37 cellular contexts compared by ENCODE assay signal in genomic region chr7:30088362-30088761, GRCh38. TPM values are rescaled to one million over a fixed set of nuclear protein-coding genes. Genes with fewer than 3 reads are reported as not detected.
DNase-seq lines count a peak whose midpoint lies in the region; ATAC-seq, FAIRE-seq and TF ChIP-seq lines count a peak whose summit lies in the region.
"Had no signal": no experiment of that assay in that cellular context is flagged by ENCODE, and none has a peak within 500 bp of the region (broad histone marks: within the 10 kb centered on the region; RNA-seq: fewer than 3 reads in every experiment).

No MANE protein-coding gene starts in this region.

- no peak overlapping the region for H3K14ac ChIP-seq in H1 (ENCODE audit: insufficient read length)

- no peak overlapping the region for H3K4ac ChIP-seq in H1 (replicated peaks; ENCODE audit: insufficient read length, low read depth, low read length)

- H3K27ac ChIP-seq in HepG2 (ENCODE audit: extremely low read length, insufficient read depth, low read length) (no peak overlapping the region), right lobe of liver (no peak overlapping the region), H1 (ENCODE audit: low read depth, low read length) (no peak overlapping the region)
- H3K27ac ChIP-seq: 22Rv1; A549; BLaER1; BLaER1 treated with 17β-estradiol and CSF1 and Interleukin-3, amounts not matched to agents 10 nM and 100 nM; C4-2B had no signal

- no peak overlapping the region for H2BK120ac ChIP-seq in H1 (replicated peaks; ENCODE audit: low read depth, low read length)

- no peak overlapping the region for H3K18ac ChIP-seq in H1 (ENCODE audit: extremely low read depth, low read length)

- no peak overlapping the region for H3K56ac ChIP-seq in H1 (replicated peaks; ENCODE audit: insufficient read length, low read depth, low read length)

- no peak overlapping the region for H2BK15ac ChIP-seq in H1 (ENCODE audit: low read length)

- H2AFZ ChIP-seq in HepG2 (ENCODE audit: low read length) (no peak overlapping the region), H1 (ENCODE audit: low read length) (no peak overlapping the region)

- H3K79me2 ChIP-seq in HepG2 (ENCODE audit: insufficient read depth, low read length) (no peaks in the 10 kb centered on the region), H1 (ENCODE audit: control insufficient read depth in 1 of 2, insufficient read depth in 2 of 2, low read length in 2 of 2) (no peaks in the 10 kb centered on the region)

- H2AK5ac ChIP-seq in H1 (ENCODE audit: low read depth, low read length), result no peak overlapping the region

- no peak overlapping the region for H4K91ac ChIP-seq in H1 (replicated peaks; ENCODE audit: insufficient read length, low read length)

- H3K4me3 Mint-ChIP-seq in T-helper 17 cell, result no peak overlapping the region
- H3K4me3 Mint-ChIP-seq in chondrocyte (ENCODE audit: unreplicated experiment), result no peak overlapping the region
- no peak overlapping the region for H3K4me3 Mint-ChIP-seq in activated T-helper 1 cell treated with anti-CD3 and anti-CD28 coated beads, Interleukin-12 subunit alpha, Interleukin-12 subunit beta, Interleukin-2, Interleukin-4 antibody, amounts not matched to agents 30 ng/mL and 10 ng/mL and 1 ng/mL, durations not matched to agents 14 hours and 24 hours and 36 hours
- H3K4me3 Mint-ChIP-seq: B cell; CD14-positive monocyte; CD4-positive, alpha-beta memory T cell; CD4-positive, alpha-beta T cell; CD4-positive, CD25-positive, alpha-beta regulatory T cell; CD8-positive, alpha-beta memory T cell; CD8-positive, alpha-beta T cell had no signal

- no peak overlapping the region for H3K23ac ChIP-seq in H1 (ENCODE audit: insufficient read length)

- TF ChIP-seq CTCF in HepG2 (CRISPR knock-in tag; IDR thresholded peaks at IDR 0.05) (no peak), right lobe of liver (IDR thresholded peaks at IDR 0.05) (no peak), chondrocyte (IDR thresholded peaks at IDR 0.05) (no peak), H1 (IDR thresholded peaks at IDR 0.05; ENCODE audit: control extremely low read depth in 1 of 3, insufficient read depth in 1 of 3, low read depth in 1 of 3, low read length in 3 of 3) (no peak)

- no peak overlapping the region for H2BK12ac ChIP-seq in H1 (ENCODE audit: low read depth, low read length)

- H3K4me3 ChIP-seq in HepG2 (replicated peaks in 1 of 3; ENCODE audit: insufficient read depth in 1 of 3, low read depth in 2 of 3, low read length in 3 of 3), result no peak overlapping the region
- H3K4me3 ChIP-seq in right lobe of liver, result no peak overlapping the region
- no peak overlapping the region for H3K4me3 ChIP-seq in H1 (ENCODE audit: extremely low read depth in 1 of 4, insufficient read depth in 2 of 4, low read depth in 3 of 4, low read length in 4 of 4)
- H3K4me3 ChIP-seq: A549; BLaER1; BLaER1 treated with 17β-estradiol and CSF1 and Interleukin-3, amounts not matched to agents 10 nM and 100 nM had no signal

- H3K36me3 ChIP-seq in HepG2 (replicated peaks in 1 of 2; ENCODE audit: control insufficient read depth in 1 of 2, insufficient read depth in 2 of 2, low read length in 2 of 2) (peaks cover 4 to 8% of the 10 kb centered on the region in 2 experiments; a peak in 2 of 5 replicates), right lobe of liver (no peaks in the 10 kb centered on the region), H1 (ENCODE audit: control insufficient read depth in 2 of 4, insufficient read depth in 4 of 4, low read length in 3 of 4) (peaks cover 0 to 3% (median 0%) of the 10 kb centered on the region in 4 experiments; a peak in 2 of 8 replicates)
- H3K36me3 ChIP-seq: BE2C had no signal

- no peak for TF ChIP-seq POLR2A in HepG2 (IDR thresholded peaks at IDR 0.05; ENCODE audit: insufficient read depth in 1 of 2, low read depth in 2 of 2, low read length in 2 of 2)
- no peak for TF ChIP-seq POLR2A in right lobe of liver (IDR thresholded peaks at IDR 0.05)
- TF ChIP-seq POLR2A in H1 (IDR thresholded peaks at IDR 0.05; ENCODE audit: control extremely low read depth in 1 of 2, low read depth in 2 of 2, low read length in 2 of 2), result no peak

- in situ Hi-C loops in HepG2 (cut with HindIII; ENCODE audit: extremely low pct_ligation_motif_present, low pct_unique_long_range_greater_than_20kb), result no loop called here

- H3K79me1 ChIP-seq in H1 (ENCODE audit: low read depth, low read length), result no peaks in the 10 kb centered on the region; the same call in 1 of the 2 replicates

- ATAC-seq in HepG2 (no peak), right lobe of liver (no peak), T-helper 17 cell (no peak), HG02840 (IDR thresholded peaks at IDR 0.05; ENCODE audit: low FRiP score, unreplicated experiment) (no peak)
- ATAC-seq: A549; CD8-positive, alpha-beta T cell had no signal

- H3K9ac ChIP-seq in HepG2 (ENCODE audit: insufficient read depth, low read depth, low read length) (no peak overlapping the region), H1 (replicated peaks in 1 of 4; ENCODE audit: extremely low read depth in 1 of 4, low read depth in 3 of 4, low read length in 3 of 4) (no peak overlapping the region)
- H3K9ac ChIP-seq: BLaER1; BLaER1 treated with 17β-estradiol and CSF1 and Interleukin-3, amounts not matched to agents 10 nM and 100 nM had no signal

- intact Hi-C loops in HepG2 (cut with micrococcal nuclease; ENCODE audit: unreplicated experiment), result no loop called here
- intact Hi-C loops in right lobe of liver (cut with DNase I), result no loop called here
- intact Hi-C loops in activated T-helper 1 cell treated with anti-CD3 and anti-CD28 coated beads, Interleukin-12 subunit alpha, Interleukin-12 subunit beta, Interleukin-2, Interleukin-4 antibody, amounts not matched to agents 30 ng/mL and 10 ng/mL and 1 ng/mL, durations not matched to agents 14 hours and 24 hours and 36 hours (cut with micrococcal nuclease), result no loop called here

- POLR2A ChIA-PET in HepG2 (lab: Yijun Ruan, JAX), result no interaction called here
- POLR2A ChIA-PET in H1 (lab: Charles Lee; ENCODE audit: partially characterized antibody), result no interaction called here

- H2BK5ac ChIP-seq in H1 (ENCODE audit: low read depth, low read length), result no peak overlapping the region

- CTCF ChIA-PET in HepG2 (lab: Yijun Ruan, JAX; ENCODE audit: low intra/inter-chr PET ratio, low total read pairs) (no interaction called here), H1 (lab: Charles Lee; ENCODE audit: partially characterized antibody) (interaction anchor here (1.6 to 4.7 kb wide), 2 partner anchors 13 to 26 kb away, joined by 3 to 17 read pairs; no protein-coding TSS in a partner anchor)

- peaks cover 2% of the 10 kb centered on the region for H3K4me1 ChIP-seq in HepG2 (ENCODE audit: insufficient read depth, low read length)
- H3K4me1 ChIP-seq in right lobe of liver, result no peaks in the 10 kb centered on the region
- peaks cover 0 to 3% (median 0%) of the 10 kb centered on the region in 4 experiments; a peak in 1 of 7 replicates for H3K4me1 ChIP-seq in H1 (replicated peaks in 1 of 4; ENCODE audit: control insufficient read depth in 3 of 4, insufficient read depth in 4 of 4, low read length in 3 of 4)
- H3K4me1 ChIP-seq: BE2C, BLaER1, Caco-2 had no signal

- no peak for FAIRE-seq in HepG2 (lab: Jason Lieb, UNC)
- no peak for FAIRE-seq in H1 (lab: Jason Lieb, UNC)
- FAIRE-seq: A204.1, A549, D721Med had no signal

- no peak overlapping the region for H3K4me2 ChIP-seq in HepG2 (ENCODE audit: low read depth, low read length)
- no peak overlapping the region for H3K4me2 ChIP-seq in H1 (ENCODE audit: insufficient read depth in 1 of 2, low read depth in 2 of 2, low read length in 2 of 2)
- H3K4me2 ChIP-seq: A549, BLaER1 had no signal

- BruUV-seq in HepG2 (replicated peaks; lab: Mats Ljungman, UMichigan), result no TSS peak

- H3K9me3 ChIP-seq in HepG2 (ENCODE audit: low read length), result no peaks in the 10 kb centered on the region
- H3K9me3 ChIP-seq in right lobe of liver, result no peaks in the 10 kb centered on the region
- no peaks in the 10 kb centered on the region for H3K9me3 ChIP-seq in T-helper 17 cell (ENCODE audit: control insufficient read depth, low read length, poor library complexity, severe bottlenecking)
- no peaks in the 10 kb centered on the region for H3K9me3 ChIP-seq in H1 (ENCODE audit: insufficient read depth in 2 of 2, low read depth in 1 of 2, low read length in 1 of 2)
- H3K9me3 ChIP-seq: A549; BE2C; BLaER1; BLaER1 treated with 17β-estradiol and CSF1 and Interleukin-3, amounts not matched to agents 10 nM and 100 nM; Caco-2 had no signal

- H3K27me3 ChIP-seq in HepG2 (ENCODE audit: control insufficient read depth in 1 of 2, insufficient read depth in 2 of 2, low read length in 2 of 2) (no peaks in the 10 kb centered on the region), right lobe of liver (no peaks in the 10 kb centered on the region), H1 (replicated peaks in 1 of 4; ENCODE audit: control insufficient read depth in 3 of 4, extremely low read depth in 1 of 4, insufficient read depth in 3 of 4, low read length in 3 of 4) (no peaks in the 10 kb centered on the region)
- H3K27me3 ChIP-seq: BE2C; BLaER1; BLaER1 treated with 17β-estradiol and CSF1 and Interleukin-3, amounts not matched to agents 10 nM and 100 nM had no signal

- DNase-seq in HepG2 (ENCODE audit: low spot score), result no peak
- no peak for DNase-seq in right lobe of liver
- no peak for DNase-seq in T-helper 17 cell
- DNase-seq in chondrocyte (ENCODE audit: low spot score), result no peak
- no peak for DNase-seq in H1 (ENCODE audit: low read depth in 1 of 2, low spot score in 2 of 2)
- no peak for DNase-seq in activated T-helper 1 cell treated with anti-CD3 and anti-CD28 coated beads, Interleukin-12 subunit alpha, Interleukin-12 subunit beta, Interleukin-2, Interleukin-4 antibody, amounts not matched to agents 30 ng/mL and 10 ng/mL and 1 ng/mL, durations not matched to agents 14 hours and 24 hours and 36 hours (ENCODE audit: low spot score)
- no peak for DNase-seq in A172 (ENCODE audit: low spot score)
- DNase-seq: 8988T; ACHN; AML-193; BE2C; C1 segment of cervical spinal cord; Caco-2; Calu3; CD4-positive, alpha-beta memory T cell; CD4-positive, alpha-beta T cell; CD4-positive, CD25-positive, alpha-beta regulatory T cell; CD8-positive, alpha-beta memory T cell; CD8-positive, alpha-beta T cell; COR-L47; DMS 273 treated with DMSO at 0.1 percent for 48 hours; DMS153; DMS53; DMS79; DMS79 treated with DMSO at 0.1 percent for 48 hours; DND-41; EL had no signal

- TF ChIP-seq RAD21 in HepG2 (CRISPR knock-in tag; IDR thresholded peaks at IDR 0.05) (no peak), H1 (IDR thresholded peaks at IDR 0.05 in 1 of 2, conservative IDR thresholded peaks at IDR 0.05 in 1 of 2; ENCODE audit: low read depth in 2 of 2, low read length in 2 of 2) (no peak)

- H4K8ac ChIP-seq in H1 (ENCODE audit: extremely low read depth, insufficient read depth, low read length), result no peak overlapping the region

- H3K36me3 Mint-ChIP-seq in T-helper 17 cell (ENCODE audit: low read depth) (peaks cover 5% of the 10 kb centered on the region), chondrocyte (ENCODE audit: low read depth) (peaks cover 10% of the 10 kb centered on the region)
- no peaks in the 10 kb centered on the region for H3K36me3 Mint-ChIP-seq in activated T-helper 1 cell treated with anti-CD3 and anti-CD28 coated beads, Interleukin-12 subunit alpha, Interleukin-12 subunit beta, Interleukin-2, Interleukin-4 antibody, amounts not matched to agents 30 ng/mL and 10 ng/mL and 1 ng/mL, durations not matched to agents 14 hours and 24 hours and 36 hours (ENCODE audit: low read depth)

- H4K5ac ChIP-seq in H1 (ENCODE audit: insufficient read length, low read depth, low read length), result no peak overlapping the region

- H4K20me1 ChIP-seq in HepG2 (ENCODE audit: insufficient read depth, low read length) (no peaks in the 10 kb centered on the region), H1 (replicated peaks in 1 of 2; ENCODE audit: control insufficient read depth in 1 of 2, insufficient read depth in 2 of 2, low read length in 2 of 2) (peaks cover 0 to 3% of the 10 kb centered on the region in 2 experiments)
- H4K20me1 ChIP-seq: BLaER1; BLaER1 treated with 17β-estradiol and CSF1 and Interleukin-3, amounts not matched to agents 10 nM and 100 nM had no signal

- H3K4me1 Mint-ChIP-seq in T-helper 17 cell (peaks cover 8% of the 10 kb centered on the region), chondrocyte (ENCODE audit: low read depth) (peaks cover 30% of the 10 kb centered on the region)
- H3K4me1 Mint-ChIP-seq in activated T-helper 1 cell treated with anti-CD3 and anti-CD28 coated beads, Interleukin-12 subunit alpha, Interleukin-12 subunit beta, Interleukin-2, Interleukin-4 antibody, amounts not matched to agents 30 ng/mL and 10 ng/mL and 1 ng/mL, durations not matched to agents 14 hours and 24 hours and 36 hours (ENCODE audit: low read depth), result no peaks in the 10 kb centered on the region
- H3K4me1 Mint-ChIP-seq: B cell; CD4-positive, alpha-beta memory T cell; CD4-positive, CD25-positive, alpha-beta regulatory T cell; CD8-positive, alpha-beta memory T cell had no signal

- no peaks in the 10 kb centered on the region for H3K23me2 ChIP-seq in H1 (ENCODE audit: low read depth, low read length)

- no peak overlapping the region for H2BK20ac ChIP-seq in H1 (ENCODE audit: low read length)

- H3K27ac Mint-ChIP-seq in T-helper 17 cell, result peak overlapping the region; percentile 54
- H3K27ac Mint-ChIP-seq in chondrocyte (ENCODE audit: unreplicated experiment), result peak overlapping the region; percentile 2
- H3K27ac Mint-ChIP-seq in activated T-helper 1 cell treated with anti-CD3 and anti-CD28 coated beads, Interleukin-12 subunit alpha, Interleukin-12 subunit beta, Interleukin-2, Interleukin-4 antibody, amounts not matched to agents 30 ng/mL and 10 ng/mL and 1 ng/mL, durations not matched to agents 14 hours and 24 hours and 36 hours, result no peak overlapping the region
- H3K27ac Mint-ChIP-seq: B cell; CD14-positive monocyte; CD4-positive, alpha-beta memory T cell; CD4-positive, alpha-beta T cell; CD8-positive, alpha-beta memory T cell; CD8-positive, alpha-beta T cell had no signal

- TF ChIP-seq EP300 in HepG2 (IDR thresholded peaks at IDR 0.05; ENCODE audit: low read depth in 2 of 2, low read length in 2 of 2), result no peak
- no peak for TF ChIP-seq EP300 in HepG2 (CRISPR knock-in tag; IDR thresholded peaks at IDR 0.05; ENCODE audit: borderline replicate concordance)
- TF ChIP-seq EP300 in H1 (IDR thresholded peaks at IDR 0.05; ENCODE audit: borderline replicate concordance in 1 of 2, low read depth in 2 of 2, low read length in 2 of 2), result no peak

- H3K9me3 Mint-ChIP-seq in chondrocyte (ENCODE audit: low read depth), result no peaks in the 10 kb centered on the region
- H3K9me3 Mint-ChIP-seq in activated T-helper 1 cell treated with anti-CD3 and anti-CD28 coated beads, Interleukin-12 subunit alpha, Interleukin-12 subunit beta, Interleukin-2, Interleukin-4 antibody, amounts not matched to agents 30 ng/mL and 10 ng/mL and 1 ng/mL, durations not matched to agents 14 hours and 24 hours and 36 hours, result no peaks in the 10 kb centered on the region
- H3K9me3 Mint-ChIP-seq: CD14-positive monocyte; CD4-positive, alpha-beta memory T cell; CD4-positive, alpha-beta T cell; CD8-positive, alpha-beta memory T cell; CD8-positive, alpha-beta T cell had no signal

- H3K27me3 Mint-ChIP-seq in T-helper 17 cell (no peaks in the 10 kb centered on the region), chondrocyte (ENCODE audit: low read depth) (no peaks in the 10 kb centered on the region)
- no peaks in the 10 kb centered on the region for H3K27me3 Mint-ChIP-seq in activated T-helper 1 cell treated with anti-CD3 and anti-CD28 coated beads, Interleukin-12 subunit alpha, Interleukin-12 subunit beta, Interleukin-2, Interleukin-4 antibody, amounts not matched to agents 30 ng/mL and 10 ng/mL and 1 ng/mL, durations not matched to agents 14 hours and 24 hours and 36 hours (ENCODE audit: insufficient read depth)
- H3K27me3 Mint-ChIP-seq: B cell; CD4-positive, alpha-beta memory T cell; CD4-positive, alpha-beta T cell; CD4-positive, CD25-positive, alpha-beta regulatory T cell; CD8-positive, alpha-beta memory T cell had no signal

RNA-seq across cellular contexts. Expression of gene MTURN, which starts 46.4 kb away (rescaled TPM):
- total RNA-seq in HepG2 (2016; rRNA removed; fragmentation: Illumina TruSeq; extraction: Trizol) (5.7 and 8.2 TPM in 2 replicates), right lobe of liver (1 to 10 TPM; 2.2 to 5.2 (median 2.9) TPM), T-helper 17 cell (10 to 100 TPM; 25.1 to 91.0 TPM), chondrocyte (14.9 to 19.8 TPM (median 15.7 TPM) in 3 replicates)
- total RNA-seq in HepG2 (2016; cell fraction: cytosol; rRNA removed; fragmentation: Illumina TruSeq; extraction: Trizol; ENCODE audit: low read depth), result 15.1 and 17.4 TPM in 2 replicates
- total RNA-seq in HepG2 (2016; cell fraction: insoluble cytoplasmic fraction; rRNA removed; fragmentation: Illumina TruSeq; extraction: Trizol), result 5.7 and 6.1 TPM in 2 replicates
- 16.1 and 17.3 TPM in 2 replicates for total RNA-seq in HepG2 (2016; cell fraction: membrane; rRNA removed; fragmentation: Illumina TruSeq; extraction: Trizol)
- 5.2 and 6.6 TPM in 2 replicates for total RNA-seq in HepG2 (2016; cell fraction: nucleus; rRNA removed; fragmentation: Illumina TruSeq; extraction: Trizol)
- polyA plus RNA-seq in HepG2 (2011; rRNA removed) (7.2 and 7.9 TPM in 2 replicates), H1 (2011; rRNA removed) (2.2 and 2.6 TPM in 2 replicates)
- 4.0 and 5.1 TPM in 2 replicates for polyA plus RNA-seq in HepG2 (2011; cell fraction: cytosol; rRNA removed)
- 8.4 and 11.0 TPM in 2 replicates for polyA plus RNA-seq in HepG2 (2011; cell fraction: nucleus; rRNA removed)
- 4.8 and 6.5 TPM in 2 replicates for polyA plus RNA-seq in HepG2 (2012)
- polyA plus RNA-seq in HepG2 (2016; cell fraction: cytosol; fragmentation: Illumina TruSeq; extraction: Trizol; ENCODE audit: low read depth), result 19.8 and 22.7 TPM in 2 replicates
- polyA plus RNA-seq in HepG2 (2016; cell fraction: insoluble cytoplasmic fraction; fragmentation: Illumina TruSeq; extraction: Trizol; ENCODE audit: low read depth), result 6.6 TPM in 2 replicates
- polyA plus RNA-seq in HepG2 (2016; cell fraction: membrane; fragmentation: Illumina TruSeq; extraction: Trizol; ENCODE audit: low read depth), result 16.0 and 17.6 TPM in 2 replicates
- 7.4 and 7.9 TPM in 2 replicates for polyA plus RNA-seq in HepG2 (2016; cell fraction: nucleus; fragmentation: Illumina TruSeq; extraction: Trizol; ENCODE audit: insufficient read depth, low read depth)
- 4.1 TPM in 2 replicates for polyA minus RNA-seq in HepG2 (2011; rRNA and poly(A)+ RNA removed; ENCODE audit: low replicate concordance)
- 1.8 and 4.4 TPM in 2 replicates for polyA minus RNA-seq in HepG2 (2011; cell fraction: cytosol; rRNA and poly(A)+ RNA removed)
- 12.1 and 12.6 TPM in 2 replicates for polyA minus RNA-seq in HepG2 (2011; cell fraction: nucleus; rRNA and poly(A)+ RNA removed)
- 5.3 and 5.8 TPM in 2 replicates for total RNA-seq in H1 (2021; fragmentation: NEBNext Ultra II Directional; extraction: Animal tissue kit (Norgen Biotek cat#: 25700))
- polyA plus RNA-seq in H1 (2011; cell fraction: cytosol; rRNA removed), result 4.2 TPM
- polyA plus RNA-seq in H1 (2011; cell fraction: nucleus; rRNA removed), result 6.0 TPM
- 4.3 to 5.8 TPM (median 4.6 TPM) in 4 replicates for polyA plus RNA-seq in H1 (2012, experiment 1 of 2)
- polyA plus RNA-seq in H1 (2012, experiment 2 of 2), result 0.85 TPM
- 3.1 TPM for polyA plus RNA-seq in H1 (2013, experiment 1 of 2)
- polyA plus RNA-seq in H1 (2013, experiment 2 of 2), result 2.7 TPM
- polyA minus RNA-seq in H1 (2011; rRNA and poly(A)+ RNA removed), result 5.8 and 5.9 TPM in 2 replicates
- polyA minus RNA-seq in H1 (2011; cell fraction: cytosol; rRNA and poly(A)+ RNA removed), result 3.5 TPM
- 6.3 TPM for polyA minus RNA-seq in H1 (2011; cell fraction: nucleus; rRNA and poly(A)+ RNA removed)
- total RNA-seq in activated T-helper 1 cell treated with anti-CD3 and anti-CD28 coated beads, Interleukin-12 subunit alpha, Interleukin-12 subunit beta, Interleukin-2, Interleukin-4 antibody, amounts not matched to agents 30 ng/mL and 10 ng/mL and 1 ng/mL, durations not matched to agents 14 hours and 24 hours and 36 hours, result 3.9 and 4.3 TPM in 2 replicates
- total RNA-seq in A172 (2014; rRNA removed; shearing (Covaris generic)), result 8.6 and 10.9 TPM in 2 replicates
